In the genomic region with DNA sequence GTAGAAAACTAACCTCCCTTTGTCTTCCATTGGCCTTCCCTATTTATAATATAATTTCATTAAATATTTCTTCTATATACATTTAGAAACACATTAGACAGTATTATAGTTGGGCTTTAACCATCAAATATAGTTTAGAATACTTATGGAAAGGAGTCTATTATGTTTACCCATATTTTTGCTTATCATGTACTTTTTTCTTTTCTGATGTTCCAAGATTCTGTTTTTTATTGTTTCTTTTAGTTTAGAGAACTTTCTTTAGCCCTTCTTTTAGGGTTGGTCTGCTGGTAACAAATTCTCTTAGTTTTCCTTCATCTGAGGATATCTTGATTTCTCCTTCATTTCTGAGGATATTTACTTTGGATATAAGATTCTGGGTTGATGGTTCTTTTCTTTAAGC, we compare ENCODE assay signal across 19 cellular contexts. TPM values are rescaled to one million over a fixed set of nuclear protein-coding genes. Genes with fewer than 3 reads are reported as not detected.
DNase-seq lines count a peak whose midpoint lies in the region; ATAC-seq and TF ChIP-seq lines count a peak whose summit lies in the region.
"Had no signal": no experiment of that assay in that cellular context is flagged by ENCODE, and none has a peak within 500 bp of the region (broad histone marks: within the 10 kb centered on the region; RNA-seq: fewer than 3 reads in every experiment).

No MANE protein-coding gene starts in this region.

- POLR2A ChIA-PET in A673 (lab: Charles Lee; ENCODE audit: low non-redundant PET), result no interaction called here

- ATAC-seq in GM21381 (IDR thresholded peaks at IDR 0.05; ENCODE audit: unreplicated experiment), result no peak
- ATAC-seq: CD8-positive, alpha-beta T cell had no signal

- no peak overlapping the region for H3K4me3 ChIP-seq in dorsolateral prefrontal cortex
- no peak overlapping the region for H3K4me3 ChIP-seq in A673 (ENCODE audit: low read depth, low read length, poor library complexity, severe bottlenecking)
- H3K4me3 ChIP-seq: BLaER1 treated with 17β-estradiol and CSF1 and Interleukin-3, amounts not matched to agents 10 nM and 100 nM had no signal

- H3K27ac ChIP-seq in angular gyrus (ENCODE audit: low read depth, low read length) (peak overlapping the region; percentile 80), dorsolateral prefrontal cortex (peak overlapping the region in 46 of 59 donors; percentile 56 to 95 (median 87)), layer of hippocampus (ENCODE audit: low read depth, low read length) (peak overlapping the region; percentile 35), A673 (ENCODE audit: low read depth, low read length, poor library complexity, severe bottlenecking) (no peak overlapping the region)
- H3K27ac ChIP-seq: BLaER1 treated with 17β-estradiol and CSF1 and Interleukin-3, amounts not matched to agents 10 nM and 100 nM; C4-2B had no signal

- no peaks in the 10 kb centered on the region for H3K27me3 ChIP-seq in dorsolateral prefrontal cortex
- no peaks in the 10 kb centered on the region for H3K27me3 ChIP-seq in layer of hippocampus (ENCODE audit: control insufficient read depth, insufficient read depth, low read length)
- H3K27me3 ChIP-seq in A673 (replicated peaks; ENCODE audit: insufficient read depth, low read depth, low read length, poor library complexity), result no peaks in the 10 kb centered on the region
- H3K27me3 ChIP-seq: BLaER1 treated with 17β-estradiol and CSF1 and Interleukin-3, amounts not matched to agents 10 nM and 100 nM had no signal

- no peaks in the 10 kb centered on the region for H3K9me3 ChIP-seq in A673 (ENCODE audit: low read depth, low read length, poor library complexity, severe bottlenecking)

- BruUV-seq in A673 (replicated peaks; lab: Mats Ljungman, UMichigan), result no TSS peak

- TF ChIP-seq CTCF in dorsolateral prefrontal cortex (IDR thresholded peaks at IDR 0.05 in 54 of 56, conservative IDR thresholded peaks at IDR 0.05 in 2 of 56; ENCODE audit: low read depth in 1 of 56, partially characterized antibody in 56 of 56), result no peak
- TF ChIP-seq CTCF in A673 (conservative IDR thresholded peaks at IDR 0.05; ENCODE audit: low read depth, low read length), result no peak

- CTCF ChIA-PET in A673 (lab: Charles Lee), result no interaction called here

- H3K4me1 ChIP-seq in A673 (ENCODE audit: insufficient read depth, low read length, poor library complexity, severe bottlenecking), result no peaks in the 10 kb centered on the region

- intact Hi-C loops in dorsolateral prefrontal cortex (cut with DNase I) (no loop called here), A673 (cut with micrococcal nuclease; ENCODE audit: unreplicated experiment) (no loop called here)

- no peaks in the 10 kb centered on the region for H3K36me3 ChIP-seq in A673 (ENCODE audit: insufficient read depth, low read length, poor library complexity, severe bottlenecking)
- H3K36me3 ChIP-seq: BLaER1 treated with 17β-estradiol and CSF1 and Interleukin-3, amounts not matched to agents 10 nM and 100 nM had no signal

- DNase-seq in dorsolateral prefrontal cortex (no peak), ecto neural progenitor cell (ENCODE audit: low spot score) (no peak), A673 (ENCODE audit: low spot score) (no peak)
- no peak for DNase-seq in activated CD4-positive, CD25-positive, alpha-beta regulatory T cell treated with anti-CD3 and anti-CD28 coated beads, Interleukin-2, amount 50 U/mL, for 72 hours
- DNase-seq: 8988T; ACHN; AML-193; Caco-2; Calu3; CD4-positive, alpha-beta T cell; CD8-positive, alpha-beta T cell; DMS79 treated with DMSO at 0.1 percent for 48 hours; GF-D8 had no signal

RNA-seq across cellular contexts. Expression of a gene that starts 23.8 kb away (rescaled TPM):
- total RNA-seq in dorsolateral prefrontal cortex (100 to 1,000 TPM in 36 of 120 experiments, 10 to 100 TPM in 84; 52.3 to 210 (median 91.0) TPM), A673 (2021) (25.6 and 32.1 TPM in 2 replicates)
- total RNA-seq: B cell; Caco-2; CD4-positive, alpha-beta T cell; CD8-positive, alpha-beta T cell had no signal
